23 cellular contexts compared by ENCODE assay signal in the genomic region with DNA sequence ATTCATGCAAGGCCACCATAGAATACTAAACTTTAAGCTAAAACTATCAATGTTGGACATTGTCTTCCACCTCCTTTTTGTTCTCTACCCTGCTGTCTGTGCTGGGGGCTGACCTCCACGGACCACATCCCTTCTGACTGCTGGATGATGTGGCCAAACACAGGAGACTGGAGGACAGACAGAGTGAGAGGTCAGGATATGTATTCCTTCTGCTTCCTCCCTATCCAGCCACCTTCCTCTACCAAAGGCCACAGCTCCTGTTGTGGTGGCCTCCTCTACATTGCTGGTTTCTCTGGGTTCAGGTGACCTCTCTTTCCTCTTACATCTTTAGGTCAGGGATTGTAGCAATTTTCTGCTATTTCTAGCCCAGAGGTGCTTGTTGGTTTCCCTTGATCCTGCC.
"Had no signal": no experiment of that assay in that cellular context is flagged by ENCODE, and none has a peak within 500 bp of the region (broad histone marks: within the 10 kb centered on the region; RNA-seq: fewer than 3 reads in every experiment).

No MANE protein-coding gene starts in this region.

- H3K9me3 ChIP-seq: ovary, right lobe of liver, testis, transverse colon had no signal

- H3K36me3 ChIP-seq: ovary, right lobe of liver, transverse colon had no signal

- FAIRE-seq: bronchial epithelial cell, keratinocyte, urothelium cell line had no signal

- H3K27me3 ChIP-seq: ovary, right lobe of liver, testis, transverse colon had no signal

- DNase-seq: activated CD4-positive, alpha-beta memory T cell treated with anti-CD3 and anti-CD28 coated beads, Interleukin-2, amount 10 ng/mL, durations not matched to agents 7 days and 5 days; activated CD4-positive, alpha-beta T cell treated with anti-CD3 and anti-CD28 coated beads for 1 hour; activated CD4-positive, alpha-beta T cell treated with anti-CD3 and anti-CD28 coated beads, Interleukin-2, amount 10 ng/mL, durations not matched to agents 7 days and 5 days; activated naive CD8-positive, alpha-beta T cell treated with anti-CD3 and anti-CD28 coated beads, Interleukin-2, amount 50 U/mL, for 24 hours; activated T-cell treated with anti-CD3 and anti-CD28 coated beads, Interleukin-2, amount 50 U/mL, for 4 hours; amygdala; effector CD8-positive, alpha-beta T cell; head of caudate nucleus; hippocampal formation; left cardiac atrium; midbrain; naive thymus-derived CD4-positive, alpha-beta T cell; ovary; right lobe of liver; stimulated activated CD4-positive, alpha-beta T cell treated with anti-CD3 and anti-CD28 coated beads, Interleukin-12 subunit alpha, Interleukin-12 subunit beta, amount 100 ng/mL, for 4 hours; stimulated activated CD4-positive, alpha-beta T cell treated with anti-CD3 and anti-CD28 coated beads, Interleukin-4, amount 100 ng/mL, for 1 hour; stimulated activated naive CD8-positive, alpha-beta T cell treated with anti-CD3 and anti-CD28 coated beads, Interleukin-15, Interleukin-2, amounts not matched to agents 100 U/mL and 50 U/mL, for 24 hours; T-helper 2 cell; testis; transverse colon had no signal

- ATAC-seq: activated naive CD8-positive, alpha-beta T cell treated with anti-CD3 and anti-CD28 coated beads, Interleukin-2, amount 50 U/mL, for 24 hours; activated T-cell treated with anti-CD3 and anti-CD28 coated beads, Interleukin-2, amount 50 U/mL, for 4 hours; left cardiac atrium; naive thymus-derived CD4-positive, alpha-beta T cell; stimulated activated naive CD8-positive, alpha-beta T cell treated with anti-CD3 and anti-CD28 coated beads, Interleukin-15, Interleukin-2, amounts not matched to agents 100 U/mL and 50 U/mL, for 24 hours had no signal

- H3K4me3 ChIP-seq: ovary, right lobe of liver, testis, transverse colon had no signal

- H3K27ac ChIP-seq: ovary, right lobe of liver, testis, transverse colon had no signal

- H3K4me1 ChIP-seq: right lobe of liver, testis, transverse colon had no signal
